In the genomic region with DNA sequence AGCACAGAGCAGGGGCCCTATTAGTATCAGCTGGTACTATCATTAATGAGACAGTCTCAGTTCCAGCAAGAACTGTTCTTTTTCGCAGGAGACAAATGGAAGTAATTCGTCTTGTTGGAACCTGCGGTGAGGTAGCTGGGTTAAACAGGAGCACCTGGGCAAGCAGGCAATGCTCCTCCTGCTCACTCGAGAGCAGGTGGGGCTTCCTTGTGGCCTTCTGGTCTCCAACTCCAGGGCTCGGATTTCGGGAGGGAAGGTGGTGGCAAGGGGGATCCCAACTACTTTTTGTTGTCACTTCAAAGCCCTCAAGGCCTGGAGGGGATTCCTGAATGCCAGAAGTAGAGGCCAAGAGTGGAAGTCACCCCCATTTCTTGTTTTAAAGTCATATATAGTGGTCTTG, we compare ENCODE assay signal across 16 cellular contexts. TPM values are rescaled to one million over a fixed set of nuclear protein-coding genes. Genes with fewer than 3 reads are reported as not detected.
DNase-seq lines count a peak whose midpoint lies in the region; ATAC-seq and TF ChIP-seq lines count a peak whose summit lies in the region.
"Had no signal": no experiment of that assay in that cellular context is flagged by ENCODE, and none has a peak within 500 bp of the region (broad histone marks: within the 10 kb centered on the region; RNA-seq: fewer than 3 reads in every experiment).

No MANE protein-coding gene starts in this region.

- DNase-seq in MCF 10A (ENCODE audit: unreplicated experiment) (no peak), mammary epithelial cell (no peak), type B pancreatic cell (ENCODE audit: extremely low spot score, unreplicated experiment) (no peak), T1000 (lab: John Stamatoyannopoulos, UW) (no peak), dermis blood vessel endothelial cell (no peak)
- no peak for DNase-seq in naive thymus-derived CD4-positive, alpha-beta T cell
- DNase-seq: activated naive CD8-positive, alpha-beta T cell treated with anti-CD3 and anti-CD28 coated beads, Interleukin-2, amount 10 ng/mL, durations not matched to agents 7 days and 5 days; activated T-cell treated with anti-CD3 and anti-CD28 coated beads, Interleukin-2, amount 50 U/mL, for 4 hours; NCI-H187; nephron progenitor cell; retina; stimulated activated CD4-positive, alpha-beta T cell treated with anti-CD3 and anti-CD28 coated beads, Interleukin-15, amount 100 ng/mL, for 24 hours; stimulated activated naive CD8-positive, alpha-beta T cell treated with anti-CD3 and anti-CD28 coated beads, Interleukin-15, Interleukin-2, amounts not matched to agents 100 U/mL and 50 U/mL, for 24 hours had no signal

- no peaks in the 10 kb centered on the region for H3K36me3 ChIP-seq in mammary epithelial cell (ENCODE audit: insufficient read depth, low read length)
- peaks cover 0 to 7% (median 0%) of the 10 kb centered on the region in 3 experiments for H3K36me3 ChIP-seq in naive thymus-derived CD4-positive, alpha-beta T cell (ENCODE audit: control insufficient read depth in 2 of 3, insufficient read depth in 3 of 3, low read length in 3 of 3)

- no peak overlapping the region for H3K4me2 ChIP-seq in mammary epithelial cell (ENCODE audit: insufficient read depth, low read depth, low read length)

- H3K9me3 Mint-ChIP-seq in MCF 10A (ENCODE audit: unreplicated experiment) (no peaks in the 10 kb centered on the region), type B pancreatic cell (no peaks in the 10 kb centered on the region)
- H3K9me3 Mint-ChIP-seq in naive thymus-derived CD4-positive, alpha-beta T cell: peaks cover 0 to 1% (median 0%) of the 10 kb centered on the region in 11 donors
- H3K9me3 Mint-ChIP-seq: activated naive CD8-positive, alpha-beta T cell treated with anti-CD3 and anti-CD28 coated beads, Interleukin-2, amount 10 ng/mL, durations not matched to agents 7 days and 5 days; activated T-cell treated with anti-CD3 and anti-CD28 coated beads, Interleukin-2, amount 50 U/mL, for 4 hours; nephron progenitor cell had no signal

- TF ChIP-seq CTCF in MCF 10A (IDR thresholded peaks at IDR 0.05; ENCODE audit: unreplicated experiment): no peak
- no peak for TF ChIP-seq CTCF in mammary epithelial cell (conservative IDR thresholded peaks at IDR 0.05 in 1 of 2, IDR thresholded peaks at IDR 0.05 in 1 of 2; ENCODE audit: extremely low read depth in 1 of 2, insufficient read depth in 1 of 2, low read depth in 1 of 2, low read length in 2 of 2)
- no peak for TF ChIP-seq CTCF in VCaP (conservative IDR thresholded peaks at IDR 0.05)
- TF ChIP-seq CTCF in type B pancreatic cell (conservative IDR thresholded peaks at IDR 0.05): no peak

- ATAC-seq in naive thymus-derived CD4-positive, alpha-beta T cell: no peak
- no peak for ATAC-seq in HG03045 (IDR thresholded peaks at IDR 0.05; ENCODE audit: unreplicated experiment)
- ATAC-seq: activated T-cell treated with anti-CD3 and anti-CD28 coated beads, Interleukin-2, amount 50 U/mL, for 4 hours; stimulated activated naive CD8-positive, alpha-beta T cell treated with anti-CD3 and anti-CD28 coated beads, Interleukin-15, Interleukin-2, amounts not matched to agents 100 U/mL and 50 U/mL, for 24 hours had no signal

- H3K27me3 ChIP-seq in mammary epithelial cell (ENCODE audit: insufficient read depth, low read length): no peaks in the 10 kb centered on the region
- no peaks in the 10 kb centered on the region for H3K27me3 ChIP-seq in naive thymus-derived CD4-positive, alpha-beta T cell (ENCODE audit: control insufficient read depth in 2 of 2, insufficient read depth in 2 of 2, low read length in 2 of 2)

- no peak overlapping the region for H2AFZ ChIP-seq in mammary epithelial cell (ENCODE audit: low read depth, low read length)

- H3K36me3 Mint-ChIP-seq in MCF 10A (ENCODE audit: insufficient read depth, unreplicated experiment) (peaks cover 21% of the 10 kb centered on the region), type B pancreatic cell (no peaks in the 10 kb centered on the region)
- H3K36me3 Mint-ChIP-seq in naive thymus-derived CD4-positive, alpha-beta T cell: peaks cover 0 to 5% (median 0%) of the 10 kb centered on the region in 5 donors

- H3K9ac ChIP-seq in mammary epithelial cell (ENCODE audit: insufficient read depth, low read length): no peak overlapping the region

- in situ Hi-C loops in mammary epithelial cell (cut with MboI; ENCODE audit: low sequenced_read_pairs in 2 of 2): no loop called here

- H3K4me1 ChIP-seq in mammary epithelial cell (ENCODE audit: insufficient read depth, low read length): peaks cover 42% of the 10 kb centered on the region
- peaks cover 11 to 17% of the 10 kb centered on the region in 2 donors for H3K4me1 ChIP-seq in naive thymus-derived CD4-positive, alpha-beta T cell (ENCODE audit: control insufficient read depth in 2 of 2, insufficient read depth in 2 of 2, low read length in 2 of 2)

- no peaks in the 10 kb centered on the region for H3K27me3 Mint-ChIP-seq in MCF 10A (ENCODE audit: insufficient read depth, unreplicated experiment)
- H3K27me3 Mint-ChIP-seq in naive thymus-derived CD4-positive, alpha-beta T cell: peaks cover 0 to 22% (median 0%) of the 10 kb centered on the region in 5 donors
- H3K27me3 Mint-ChIP-seq in type B pancreatic cell: peaks cover 20% of the 10 kb centered on the region

- intact Hi-C loops in MCF 10A (cut with micrococcal nuclease): loop anchor here (10.0 kb wide), 1 partner anchor 292 kb away; no protein-coding TSS in a partner anchor
- intact Hi-C loops in mammary epithelial cell (cut with micrococcal nuclease): no loop called here
- intact Hi-C loops in naive thymus-derived CD4-positive, alpha-beta T cell (cut with micrococcal nuclease): no loop called here

- H3K4me1 Mint-ChIP-seq in MCF 10A (ENCODE audit: insufficient read depth, unreplicated experiment) (peaks cover 38% of the 10 kb centered on the region), type B pancreatic cell (ENCODE audit: unreplicated experiment) (peaks cover 33% of the 10 kb centered on the region)
- H3K4me1 Mint-ChIP-seq in naive thymus-derived CD4-positive, alpha-beta T cell: peaks cover 27 to 48% (median 41%) of the 10 kb centered on the region in 7 donors

- peaks cover 40% of the 10 kb centered on the region for H3K79me2 ChIP-seq in mammary epithelial cell (ENCODE audit: insufficient read depth, low read length)

- no peak overlapping the region for H3K4me3 ChIP-seq in mammary epithelial cell (replicated peaks in 1 of 3; ENCODE audit: insufficient read depth in 1 of 3, low read depth in 2 of 3, low read length in 3 of 3)
- H3K4me3 ChIP-seq in naive thymus-derived CD4-positive, alpha-beta T cell (ENCODE audit: low read length): no peak overlapping the region
- H3K4me3 ChIP-seq: lung had no signal

- CTCF ChIA-PET in MCF 10A (lab: Yijun Ruan, JAX): interaction anchor here (1.2 to 12.0 kb wide), 6 partner anchors 14 to 93 kb away, joined by 3 to 231 read pairs (median 6); a partner anchor contains a TSS
- CTCF ChIA-PET in mammary epithelial cell (lab: Charles Lee; ENCODE audit: low non-redundant PET): no interaction called here
- CTCF ChIA-PET in naive thymus-derived CD4-positive, alpha-beta T cell (lab: Charles Lee): interaction anchor here (1.3 kb wide), 1 partner anchor 14 kb away, joined by 5 read pairs; a partner anchor contains a TSS

- WGBS in mammary epithelial cell (ENCODE audit: low coverage, missing lambda C conversion rate): 35% methylated on average over 6 of the region's 6 CpGs

- H4K20me1 ChIP-seq in mammary epithelial cell (ENCODE audit: insufficient read depth, low read length): no peaks in the 10 kb centered on the region

- H3K27ac ChIP-seq in mammary epithelial cell (ENCODE audit: insufficient read depth, low read depth, low read length) (no peak overlapping the region), VCaP (peak overlapping the region; percentile 18)
- no peak overlapping the region for H3K27ac ChIP-seq in naive thymus-derived CD4-positive, alpha-beta T cell (ENCODE audit: low read depth, low read length)

- no peaks in the 10 kb centered on the region for H3K9me3 ChIP-seq in mammary epithelial cell (replicated peaks; ENCODE audit: insufficient read depth, low read length)
- H3K9me3 ChIP-seq in naive thymus-derived CD4-positive, alpha-beta T cell (ENCODE audit: control insufficient read depth in 2 of 3, low read length in 3 of 3): no peaks in the 10 kb centered on the region

- BruUV-seq in MCF 10A (replicated peaks; lab: Mats Ljungman, UMichigan): no TSS peak
- BruUV-seq in mammary epithelial cell (replicated peaks; lab: Mats Ljungman, UMichigan): no TSS peak

- POLR2A ChIA-PET in MCF 10A (lab: Yijun Ruan, JAX): interaction anchor here (0.6 to 2.0 kb wide), 3 partner anchors 14 to 326 kb away, joined by 3 to 15 read pairs (median 7); a partner anchor contains a TSS
- POLR2A ChIA-PET in naive thymus-derived CD4-positive, alpha-beta T cell (lab: Charles Lee): interaction anchor here (1.0 kb wide), 1 partner anchor 108 kb away, joined by 3 read pairs; no protein-coding TSS in a partner anchor

- dilution Hi-C loops in mammary epithelial cell (cut with HindIII; ENCODE audit: low sequenced_read_pairs): loop anchor here (5.0 to 10.0 kb wide), 2 partner anchors 40 to 152 kb away; a partner anchor contains a TSS

- peak overlapping the region; percentile 9 for H3K4me3 Mint-ChIP-seq in MCF 10A (ENCODE audit: unreplicated experiment)
- H3K4me3 Mint-ChIP-seq in naive thymus-derived CD4-positive, alpha-beta T cell: peak overlapping the region in 2 of 10 donors; percentile 19 to 36
- peak overlapping the region; percentile 76 for H3K4me3 Mint-ChIP-seq in type B pancreatic cell
- H3K4me3 Mint-ChIP-seq: activated naive CD8-positive, alpha-beta T cell treated with anti-CD3 and anti-CD28 coated beads, Interleukin-2, amount 10 ng/mL, durations not matched to agents 7 days and 5 days; nephron progenitor cell had no signal

- H3K27ac Mint-ChIP-seq in MCF 10A (ENCODE audit: low read depth, unreplicated experiment): no peak overlapping the region
- H3K27ac Mint-ChIP-seq in naive thymus-derived CD4-positive, alpha-beta T cell: peak overlapping the region in 7 of 9 donors; percentile 6 to 78 (median 45)
- peak overlapping the region; percentile 81 for H3K27ac Mint-ChIP-seq in type B pancreatic cell
- H3K27ac Mint-ChIP-seq: activated naive CD8-positive, alpha-beta T cell treated with anti-CD3 and anti-CD28 coated beads, Interleukin-2, amount 10 ng/mL, durations not matched to agents 7 days and 5 days; nephron progenitor cell had no signal

RNA-seq across cellular contexts. Expression of a gene that starts 1.3 kb away (rescaled TPM):
- 0.32 TPM in 1 of 2 replicates, not detected in the other for total RNA-seq in MCF 10A (2022)
- total RNA-seq in mammary epithelial cell: under 1 TPM; 0.17 to 0.26 TPM
- 0.08 TPM for polyA plus RNA-seq in mammary epithelial cell
- polyA minus RNA-seq in mammary epithelial cell: not detected
- under 1 TPM in 3 of 5 experiments, not detected in 2; 0.24 to 0.32 (median 0.29) TPM for total RNA-seq in naive thymus-derived CD4-positive, alpha-beta T cell
- polyA plus RNA-seq in naive thymus-derived CD4-positive, alpha-beta T cell: not detected
- 0.55 and 3.0 TPM in 2 replicates for total RNA-seq in type B pancreatic cell (ENCODE audit: low replicate concordance)
- 0.05 TPM in 1 of 2 replicates, not detected in the other for total RNA-seq in dermis blood vessel endothelial cell
- total RNA-seq: activated naive CD8-positive, alpha-beta T cell treated with anti-CD3 and anti-CD28 coated beads, Interleukin-2, amount 10 ng/mL, durations not matched to agents 7 days and 5 days had no signal

RNA-seq across cellular contexts. Expression of a gene that starts 3.9 kb away (rescaled TPM):
- total RNA-seq in MCF 10A (2022) (51.5 and 54.8 TPM in 2 replicates), mammary epithelial cell (10 to 100 TPM; 56.8 to 72.2 TPM), type B pancreatic cell (ENCODE audit: low replicate concordance) (63.2 and 68.7 TPM in 2 replicates), dermis blood vessel endothelial cell (115 and 124 TPM in 2 replicates)
- 33.5 TPM for polyA plus RNA-seq in mammary epithelial cell
- 47.9 TPM for polyA minus RNA-seq in mammary epithelial cell
- 10 to 100 TPM; 35.3 to 73.6 (median 50.0) TPM for total RNA-seq in naive thymus-derived CD4-positive, alpha-beta T cell
- 1 to 10 TPM; 1.3 to 1.8 TPM for polyA plus RNA-seq in naive thymus-derived CD4-positive, alpha-beta T cell

RNA-seq across cellular contexts. Expression of a gene that starts 13.5 kb away (rescaled TPM):
- total RNA-seq in MCF 10A (2022): 134 and 137 TPM in 2 replicates
- total RNA-seq in mammary epithelial cell: 10 to 100 TPM in 1 of 2 donors, 1 to 10 TPM in 1; 5.5 to 55.5 TPM
- 45.8 TPM for polyA plus RNA-seq in mammary epithelial cell
- 80.2 TPM for polyA minus RNA-seq in mammary epithelial cell
- total RNA-seq in naive thymus-derived CD4-positive, alpha-beta T cell: 100 to 1,000 TPM; 166 to 392 (median 281) TPM
- polyA plus RNA-seq in naive thymus-derived CD4-positive, alpha-beta T cell: 10 to 100 TPM; 37.0 to 45.7 TPM
- total RNA-seq in type B pancreatic cell (ENCODE audit: low replicate concordance): 34.8 and 51.1 TPM in 2 replicates
- total RNA-seq in dermis blood vessel endothelial cell: 28.8 and 91.1 TPM in 2 replicates

RNA-seq across cellular contexts. Expression of a gene that starts 15.0 kb away (rescaled TPM):
- total RNA-seq in MCF 10A (2022) (37.8 and 58.8 TPM in 2 replicates), mammary epithelial cell (10 to 100 TPM; 14.0 to 59.9 TPM), type B pancreatic cell (ENCODE audit: low replicate concordance) (21.7 and 49.4 TPM in 2 replicates), dermis blood vessel endothelial cell (12.1 and 34.7 TPM in 2 replicates)
- polyA plus RNA-seq in mammary epithelial cell: 63.4 TPM
- 43.5 TPM for polyA minus RNA-seq in mammary epithelial cell
- 10 to 100 TPM; 14.0 to 27.4 (median 18.4) TPM for total RNA-seq in naive thymus-derived CD4-positive, alpha-beta T cell
- 10 to 100 TPM; 20.7 to 21.7 TPM for polyA plus RNA-seq in naive thymus-derived CD4-positive, alpha-beta T cell

RNA-seq across cellular contexts. Expression of a gene that starts 37.8 kb away (rescaled TPM):
- 15.8 and 19.2 TPM in 2 replicates for total RNA-seq in MCF 10A (2022)
- 10 to 100 TPM; 14.9 to 15.5 TPM for total RNA-seq in mammary epithelial cell
- polyA plus RNA-seq in mammary epithelial cell: 11.5 TPM
- 22.3 TPM for polyA minus RNA-seq in mammary epithelial cell
- 10 to 100 TPM in 4 of 5 experiments, 1 to 10 TPM in 1; 7.9 to 14.0 (median 10.8) TPM for total RNA-seq in naive thymus-derived CD4-positive, alpha-beta T cell
- 10 to 100 TPM; 19.8 to 25.9 TPM for polyA plus RNA-seq in naive thymus-derived CD4-positive, alpha-beta T cell
- 10.4 and 11.1 TPM in 2 replicates for total RNA-seq in type B pancreatic cell (ENCODE audit: low replicate concordance)
- total RNA-seq in dermis blood vessel endothelial cell: 22.3 and 31.6 TPM in 2 replicates
